Comparison of ENCODE assay signal across 11 cellular contexts in the genomic region with DNA sequence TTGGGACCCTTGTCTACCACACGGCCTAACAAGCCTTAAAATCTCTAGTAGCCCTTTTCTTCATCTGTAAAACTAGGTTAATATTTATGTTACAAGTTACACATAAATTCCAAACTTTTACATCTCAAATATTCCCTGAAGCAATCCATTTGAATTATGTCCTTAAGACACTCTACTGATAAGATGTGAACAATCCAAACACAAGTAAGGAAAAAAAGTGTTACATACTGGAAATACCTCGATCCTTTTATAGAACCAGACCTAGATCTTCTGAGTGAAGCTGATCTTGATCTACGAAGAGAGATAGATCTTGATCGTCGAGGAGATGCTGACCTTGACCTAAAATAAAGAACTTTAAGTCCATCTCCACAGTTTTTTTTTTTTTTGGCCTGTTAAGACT. TPM values are rescaled to one million over a fixed set of nuclear protein-coding genes. Genes with fewer than 3 reads are reported as not detected.
DNase-seq lines count a peak whose midpoint lies in the region; ATAC-seq and TF ChIP-seq lines count a peak whose summit lies in the region.
"Had no signal": no experiment of that assay in that cellular context is flagged by ENCODE, and none has a peak within 500 bp of the region (broad histone marks: within the 10 kb centered on the region; RNA-seq: fewer than 3 reads in every experiment).

No MANE protein-coding gene starts in this region.

- peak overlapping the region; percentile 97 for H3K9ac ChIP-seq in SK-N-SH

- no peaks in the 10 kb centered on the region for H3K9me3 Mint-ChIP-seq in osteocyte (ENCODE audit: unreplicated experiment)

- BruUV-seq in OCI-LY7 (replicated peaks; lab: Mats Ljungman, UMichigan), result no TSS peak

- TF ChIP-seq RAD21 in SK-N-SH (IDR thresholded peaks at IDR 0.05; ENCODE audit: low read length), result no peak

- H4K20me1 ChIP-seq in SK-N-SH (ENCODE audit: insufficient read depth) (peaks cover 77% of the 10 kb centered on the region), OCI-LY7 (ENCODE audit: insufficient read depth, low read length) (peaks cover 55% of the 10 kb centered on the region)

- H3K36me3 ChIP-seq in SK-N-SH (replicated peaks in 1 of 2; ENCODE audit: control insufficient read depth in 1 of 2, insufficient read depth in 2 of 2, low read length in 1 of 2) (peaks cover 72 to 73% of the 10 kb centered on the region in 2 experiments), OCI-LY7 (ENCODE audit: insufficient read depth, low read length) (peaks cover 83% of the 10 kb centered on the region)
- H3K36me3 ChIP-seq in effector memory CD4-positive, alpha-beta T cell (ENCODE audit: control insufficient read depth, insufficient read depth, low read length), result peaks cover 59% of the 10 kb centered on the region

- H3K4me3 ChIP-seq in SK-N-SH (ENCODE audit: low read depth in 2 of 2, low read length in 1 of 2) (peak overlapping the region; percentile 92 to 94), OCI-LY7 (ENCODE audit: low read depth, low read length, poor library complexity, severe bottlenecking) (peak overlapping the region; percentile 14)
- peak overlapping the region; percentile 29 for H3K4me3 ChIP-seq in effector memory CD4-positive, alpha-beta T cell (ENCODE audit: insufficient read depth, low read depth, low read length, poor library complexity, severe bottlenecking)
- H3K4me3 ChIP-seq: body of pancreas had no signal

- H3K27ac ChIP-seq in SK-N-SH (ENCODE audit: low read depth in 2 of 2, low read length in 1 of 2) (peak overlapping the region; percentile 9 to 73; a peak in 3 of 4 replicates), OCI-LY7 (ENCODE audit: low read depth, low read length, poor library complexity, severe bottlenecking) (no peak overlapping the region), caudate nucleus (ENCODE audit: low read depth, low read length) (no peak overlapping the region)
- peak overlapping the region; percentile 35 for H3K27ac ChIP-seq in effector memory CD4-positive, alpha-beta T cell (ENCODE audit: insufficient read depth, low read length, poor library complexity, severe bottlenecking)
- H3K27ac ChIP-seq: 22Rv1, body of pancreas had no signal

- H3K4me2 ChIP-seq in SK-N-SH, result peak overlapping the region; percentile 91
- peak overlapping the region; percentile 79 for H3K4me2 ChIP-seq in OCI-LY7 (ENCODE audit: low read length)

- no peak overlapping the region for H3K4me3 Mint-ChIP-seq in osteocyte (ENCODE audit: unreplicated experiment)

- peaks cover 49% of the 10 kb centered on the region for H3K36me3 Mint-ChIP-seq in osteocyte (ENCODE audit: unreplicated experiment)

- no peak overlapping the region for H2AFZ ChIP-seq in SK-N-SH (ENCODE audit: low read depth)
- H2AFZ ChIP-seq in OCI-LY7 (ENCODE audit: low read length), result no peak overlapping the region

- ATAC-seq in SK-N-SH treated with all-trans-retinoic acid at 6 μM for 48 hours (no peak), GM21737 (IDR thresholded peaks at IDR 0.05; ENCODE audit: unreplicated experiment) (no peak)
- ATAC-seq: body of pancreas had no signal

- peaks cover 83% of the 10 kb centered on the region for H3K79me2 ChIP-seq in SK-N-SH (ENCODE audit: insufficient read depth)
- peaks cover 94% of the 10 kb centered on the region for H3K79me2 ChIP-seq in OCI-LY7 (ENCODE audit: insufficient read depth, low read depth, low read length)

- DNase-seq in SK-N-SH, result no peak
- DNase-seq in OCI-LY7 (ENCODE audit: low spot score), result no peak
- DNase-seq in effector memory CD4-positive, alpha-beta T cell, result no peak
- DNase-seq in osteocyte (ENCODE audit: extremely low spot score, unreplicated experiment), result no peak
- DNase-seq in NCI-H510A (lab: John Stamatoyannopoulos, UW), result no peak
- no peak for DNase-seq in caudate nucleus (lab: John Stamatoyannopoulos, UW)
- DNase-seq: body of pancreas, NCI-H1417 had no signal

- H3K27me3 ChIP-seq in SK-N-SH (ENCODE audit: insufficient read depth), result no peaks in the 10 kb centered on the region
- H3K27me3 ChIP-seq in effector memory CD4-positive, alpha-beta T cell (replicated peaks; ENCODE audit: control insufficient read depth, insufficient read depth, low read length, poor library complexity, severe bottlenecking), result no peaks in the 10 kb centered on the region
- H3K27me3 ChIP-seq: body of pancreas had no signal

- peaks cover 33% of the 10 kb centered on the region for H3K4me1 Mint-ChIP-seq in osteocyte (ENCODE audit: unreplicated experiment)

- H3K9me3 ChIP-seq in SK-N-SH (no peaks in the 10 kb centered on the region), OCI-LY7 (ENCODE audit: low read length) (no peaks in the 10 kb centered on the region)
- H3K9me3 ChIP-seq in effector memory CD4-positive, alpha-beta T cell (ENCODE audit: control insufficient read depth, low read length), result no peaks in the 10 kb centered on the region
- H3K9me3 ChIP-seq: body of pancreas had no signal

- CTCF ChIA-PET in SK-N-SH (lab: Yijun Ruan, JAX), result interaction anchor here (0.9 to 3.0 kb wide), 6 partner anchors 13 to 671 kb away, joined by 3 to 16 read pairs (median 6); partner anchors contain the start of gene CYP1B1
- CTCF ChIA-PET in OCI-LY7 (lab: Charles Lee; ENCODE audit: unreplicated experiment), result no interaction called here

- TF ChIP-seq EP300 in SK-N-SH (IDR thresholded peaks at IDR 0.05; ENCODE audit: borderline replicate concordance in 1 of 2, low read depth in 1 of 2, low read length in 1 of 2), result no peak

- WGBS in SK-N-SH (ENCODE audit: low lambda C conversion rate), result 23% methylated on average over 5 of the region's 5 CpGs

- TF ChIP-seq CTCF in SK-N-SH (IDR thresholded peaks at IDR 0.05) (no peak), OCI-LY7 (conservative IDR thresholded peaks at IDR 0.05; ENCODE audit: low read length) (no peak), osteocyte (IDR thresholded peaks at IDR 0.05) (no peak)

- H3K27ac Mint-ChIP-seq in osteocyte (ENCODE audit: unreplicated experiment), result peak overlapping the region; percentile 38

- H3F3A ChIP-seq in SK-N-SH (replicated peaks; ENCODE audit: insufficient read depth), result peaks cover 63% of the 10 kb centered on the region

- POLR2A ChIA-PET in SK-N-SH (lab: Yijun Ruan, JAX) (interaction anchor here (0.6 to 2.1 kb wide), 5 partner anchors 10 to 1310 kb away, joined by 3 to 4 read pairs (median 3); no protein-coding TSS in a partner anchor), OCI-LY7 (lab: Charles Lee) (interaction anchor here (0.6 to 0.7 kb wide), 2 partner anchors 15 to 384 kb away, joined by 3 to 4 read pairs; no protein-coding TSS in a partner anchor)

- H3K9me2 ChIP-seq in SK-N-SH, result no peaks in the 10 kb centered on the region
- H3K9me2 ChIP-seq in OCI-LY7 (ENCODE audit: insufficient read depth, low read length), result no peaks in the 10 kb centered on the region

- H3K4me1 ChIP-seq in SK-N-SH (ENCODE audit: control insufficient read depth in 1 of 2, insufficient read depth in 2 of 2, low read depth in 1 of 2, low read length in 1 of 2) (peaks cover 45 to 60% of the 10 kb centered on the region in 2 experiments), OCI-LY7 (ENCODE audit: insufficient read depth, low read length, poor library complexity, severe bottlenecking) (peaks cover 53% of the 10 kb centered on the region)
- peaks cover 46% of the 10 kb centered on the region for H3K4me1 ChIP-seq in effector memory CD4-positive, alpha-beta T cell (ENCODE audit: control insufficient read depth, insufficient read depth, low read length, poor library complexity, severe bottlenecking)

- H3K27me3 Mint-ChIP-seq in osteocyte (ENCODE audit: unreplicated experiment), result no peaks in the 10 kb centered on the region

- intact Hi-C loops in OCI-LY7 (cut with micrococcal nuclease; ENCODE audit: unreplicated experiment), result loop anchor here (10.0 kb wide), 1 partner anchor 433 kb away; no protein-coding TSS in a partner anchor

TF ChIP-seq in SK-N-SH, 30 proteins besides CTCF, POLR2A, EP300 and RAD21:
- TF ChIP-seq RXRA (IDR thresholded peaks at IDR 0.05; ENCODE audit: borderline replicate concordance, low read depth), result no peak
- TF ChIP-seq TEAD4 (IDR thresholded peaks at IDR 0.05; ENCODE audit: borderline replicate concordance, insufficient read depth), result no peak
- no peak for TF ChIP-seq TAF1 (IDR thresholded peaks at IDR 0.05; ENCODE audit: borderline replicate concordance, low read depth, low read length)
- no peak for TF ChIP-seq IRF3 (IDR thresholded peaks at IDR 0.05; ENCODE audit: low read depth, low read length)

TF ChIP-seq in SK-N-SH treated with all-trans-retinoic acid at 6 μM for 48 hours, 23 proteins besides CTCF, POLR2A, EP300 and RAD21:
- TF ChIP-seq ZFP3 (CRISPR knock-in tag; IDR thresholded peaks at IDR 0.05) (no peak), ARNTL (CRISPR knock-in tag; IDR thresholded peaks at IDR 0.05; ENCODE audit: borderline replicate concordance, low read depth) (no peak), TOX (CRISPR knock-in tag; IDR thresholded peaks at IDR 0.05; ENCODE audit: borderline replicate concordance) (no peak), CSRNP3 (CRISPR knock-in tag; IDR thresholded peaks at IDR 0.05) (no peak), ZFP30 (CRISPR knock-in tag; IDR thresholded peaks at IDR 0.05) (no peak)

RNA-seq across cellular contexts. Expression of gene SRSF7, which starts 3.3 kb away (rescaled TPM):
- 199 and 212 TPM in 2 replicates for polyA plus RNA-seq in SK-N-SH (2012; rRNA removed)
- polyA plus RNA-seq in SK-N-SH (2012; cell fraction: cytosol; rRNA removed), result 195 and 227 TPM in 2 replicates
- 186 and 370 TPM in 2 replicates for polyA plus RNA-seq in SK-N-SH (2012; cell fraction: nucleus; rRNA removed)
- total RNA-seq in OCI-LY7 (2014; rRNA removed; shearing (Covaris generic)), result 316 and 337 TPM in 2 replicates
- total RNA-seq in OCI-LY7 (2022) (278 and 320 TPM in 2 replicates), osteocyte (100 and 103 TPM in 2 replicates)

RNA-seq across cellular contexts. Expression of gene GEMIN6, which starts 30.2 kb away (rescaled TPM):
- polyA plus RNA-seq in SK-N-SH (2012; rRNA removed), result 19.2 and 21.6 TPM in 2 replicates
- 24.1 and 29.9 TPM in 2 replicates for polyA plus RNA-seq in SK-N-SH (2012; cell fraction: cytosol; rRNA removed)
- 4.5 and 7.4 TPM in 2 replicates for polyA plus RNA-seq in SK-N-SH (2012; cell fraction: nucleus; rRNA removed)
- 11.7 and 16.5 TPM in 2 replicates for total RNA-seq in OCI-LY7 (2014; rRNA removed; shearing (Covaris generic))
- total RNA-seq in OCI-LY7 (2022), result 26.0 and 26.6 TPM in 2 replicates
- 11.3 and 12.3 TPM in 2 replicates for total RNA-seq in osteocyte

Comparison
In these comparisons a context has a peak if more than half of its experiments do, and no peak if none do; other contexts are left out.
1. H3K27ac ChIP-seq: peak in SK-N-SH (2 of 2) and effector memory CD4-positive, alpha-beta T cell (single experiment); none in OCI-LY7 (single experiment) and caudate nucleus (single experiment).
2. H3K4me3 ChIP-seq: peak in every context shown above with its lines; median percentile 93 in SK-N-SH; 29 in effector memory CD4-positive, alpha-beta T cell; 14 in OCI-LY7.